2 cellular contexts compared by ENCODE assay signal in genomic region chr17:32323046-32323445, GRCh38.
TF ChIP-seq lines count a peak whose summit lies in the region.

No MANE protein-coding gene starts in this region.

TF ChIP-seq in H1, 55 proteins besides CTCF, POLR2A, EP300 and RAD21:
- no peak for TF ChIP-seq CTBP2 (IDR thresholded peaks at IDR 0.05; ENCODE audit: borderline replicate concordance, insufficient read depth, insufficient read length, low read length)

TF ChIP-seq in SK-N-SH treated with all-trans-retinoic acid at 6 μM for 48 hours, 23 proteins besides CTCF, POLR2A, EP300 and RAD21:
- TF ChIP-seq SNAI2 (CRISPR knock-in tag; IDR thresholded peaks at IDR 0.05) = no peak
- TF ChIP-seq CSDC2 (CRISPR knock-in tag; IDR thresholded peaks at IDR 0.05) = no peak
- TF ChIP-seq ESRRG (CRISPR knock-in tag; IDR thresholded peaks at IDR 0.05) = no peak
- TF ChIP-seq CREB5 (CRISPR knock-in tag; IDR thresholded peaks at IDR 0.05; ENCODE audit: low read depth) = no peak
- TF ChIP-seq GLIS3 (CRISPR knock-in tag; IDR thresholded peaks at IDR 0.05) = no peak
- TF ChIP-seq TCF4 (CRISPR knock-in tag; IDR thresholded peaks at IDR 0.05; ENCODE audit: borderline replicate concordance) = no peak
- TF ChIP-seq ISL1 (CRISPR knock-in tag; IDR thresholded peaks at IDR 0.05) = no peak
- TF ChIP-seq CSRNP3 (CRISPR knock-in tag; IDR thresholded peaks at IDR 0.05) = no peak
- TF ChIP-seq ZC3H10 (CRISPR knock-in tag; IDR thresholded peaks at IDR 0.05) = no peak
TF ChIP-seq in SK-N-SH treated with all-trans-retinoic acid at 6 μM for 48 hours: peak in this region for 0.
